Comparison of ENCODE assay signal across 8 cellular contexts in the genomic region with DNA sequence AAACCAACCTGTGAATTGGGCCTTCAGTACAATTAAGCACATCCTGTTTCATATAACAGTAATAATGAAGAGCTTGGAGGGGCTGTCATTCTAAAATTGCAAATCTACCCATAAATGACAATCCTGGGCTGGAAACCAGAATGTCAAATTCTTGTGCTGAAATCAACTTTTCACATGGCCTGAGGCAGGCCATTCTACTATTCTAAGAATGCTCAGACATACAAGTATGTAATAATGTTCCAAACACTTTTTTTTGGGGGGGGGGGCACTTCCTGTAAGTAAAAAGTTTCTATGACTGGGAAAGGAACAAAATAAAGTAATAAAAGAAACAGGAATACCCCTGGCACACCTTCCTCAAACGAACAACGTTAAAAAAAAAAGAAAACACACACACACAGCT. TPM values are rescaled to one million over a fixed set of nuclear protein-coding genes. Genes with fewer than 3 reads are reported as not detected.
DNase-seq lines count a peak whose midpoint lies in the region; ATAC-seq and TF ChIP-seq lines count a peak whose summit lies in the region.

No MANE protein-coding gene starts in this region.

- no peaks in the 10 kb centered on the region for H3K9me3 Mint-ChIP-seq in IgD-negative memory B cell
- H3K9me3 Mint-ChIP-seq in central memory CD8-positive, alpha-beta T cell, result no peaks in the 10 kb centered on the region

- H3K4me3 ChIP-seq in AG04450 (ENCODE audit: low read depth, low read length), result peak overlapping the region; percentile 94
- peak overlapping the region in 1 of 2 donors; percentile 92 for H3K4me3 ChIP-seq in muscle layer of colon (ENCODE audit: low read depth in 1 of 2, low read length in 2 of 2)

- POLR2A ChIA-PET in AG04450 (lab: Yijun Ruan, JAX), result interaction anchor here (0.7 kb wide), 1 partner anchor 734 kb away, joined by 3 read pairs; no protein-coding TSS in a partner anchor

- no peak overlapping the region for H3K27ac ChIP-seq in AG04450 (ENCODE audit: low read depth, low read length)
- no peak overlapping the region for H3K27ac ChIP-seq in muscle layer of colon (ENCODE audit: low read depth, low read length)

- H3K36me3 ChIP-seq in muscle layer of colon (ENCODE audit: insufficient read depth, low read length), result no peaks in the 10 kb centered on the region

- peak overlapping the region; percentile 98 to 99 (median 99) for H3K4me3 Mint-ChIP-seq in IgD-negative memory B cell
- peak overlapping the region; percentile 96 for H3K4me3 Mint-ChIP-seq in central memory CD8-positive, alpha-beta T cell

- peaks cover 37 to 59% (median 58%) of the 10 kb centered on the region in 3 donors for H3K4me1 Mint-ChIP-seq in IgD-negative memory B cell
- H3K4me1 Mint-ChIP-seq in central memory CD8-positive, alpha-beta T cell, result peaks cover 70% of the 10 kb centered on the region

- H3K9ac ChIP-seq in muscle layer of colon (ENCODE audit: low read length), result peak overlapping the region; percentile 94

- peak overlapping the region; percentile 99 to 100 (median 99) for H3K27ac Mint-ChIP-seq in IgD-negative memory B cell
- peak overlapping the region; percentile 99 for H3K27ac Mint-ChIP-seq in central memory CD8-positive, alpha-beta T cell (ENCODE audit: low read depth)

- DNase-seq in AG04450 (ENCODE audit: low read depth, low spot score), result no peak
- no peak for DNase-seq in central memory CD8-positive, alpha-beta T cell (ENCODE audit: low spot score in 2 of 2)
- no peak for DNase-seq in epidermal melanocyte (ENCODE audit: insufficient read length, low spot score)

- H3K27me3 Mint-ChIP-seq in IgD-negative memory B cell, result no peaks in the 10 kb centered on the region
- no peaks in the 10 kb centered on the region for H3K27me3 Mint-ChIP-seq in central memory CD8-positive, alpha-beta T cell

- no peak for ATAC-seq in central memory CD8-positive, alpha-beta T cell (replicated peaks; ENCODE audit: extremely low read depth, poor library complexity, severe bottlenecking)
- ATAC-seq in GM18517 (IDR thresholded peaks at IDR 0.05; ENCODE audit: unreplicated experiment), result no peak
- no peak for ATAC-seq in GM21367 (IDR thresholded peaks at IDR 0.05; ENCODE audit: unreplicated experiment)
- no peak for ATAC-seq in GM18907 (IDR thresholded peaks at IDR 0.05; ENCODE audit: unreplicated experiment)

- H3K27me3 ChIP-seq in AG04450 (ENCODE audit: control insufficient read depth, insufficient read depth, low read length), result no peaks in the 10 kb centered on the region
- no peaks in the 10 kb centered on the region for H3K27me3 ChIP-seq in muscle layer of colon (ENCODE audit: control insufficient read depth in 1 of 2, insufficient read depth in 2 of 2, low read length in 2 of 2)

- TF ChIP-seq CTCF in AG04450 (IDR thresholded peaks at IDR 0.05; ENCODE audit: low read depth, low read length), result no peak

- H3K4me1 ChIP-seq in muscle layer of colon (ENCODE audit: insufficient read depth, low read length), result peaks cover 43% of the 10 kb centered on the region

- H3K9me3 ChIP-seq in AG04450 (ENCODE audit: control insufficient read depth, insufficient read depth, low read length), result peaks cover 6% of the 10 kb centered on the region; the same call in 1 of the 2 replicates
- H3K9me3 ChIP-seq in muscle layer of colon (ENCODE audit: low read length), result no peaks in the 10 kb centered on the region

- peaks cover 2% of the 10 kb centered on the region for H3K36me3 Mint-ChIP-seq in IgD-negative memory B cell
- H3K36me3 Mint-ChIP-seq in central memory CD8-positive, alpha-beta T cell (ENCODE audit: insufficient read depth), result peaks cover 36% of the 10 kb centered on the region

- CTCF ChIA-PET in AG04450 (lab: Charles Lee), result interaction anchor here (0.7 to 1.2 kb wide), 2 partner anchors 33 to 37 kb away, joined by 3 to 4 read pairs; no protein-coding TSS in a partner anchor

RNA-seq across cellular contexts. Expression of a gene that starts 1.5 kb away (rescaled TPM):
- 85.3 and 107 TPM in 2 replicates for polyA plus RNA-seq in AG04450 (2011; rRNA removed)
- polyA minus RNA-seq in AG04450 (2011; rRNA and poly(A)+ RNA removed), result 55.5 and 80.5 TPM in 2 replicates
- polyA plus RNA-seq in IgD-negative memory B cell, result 32.0 TPM

RNA-seq across cellular contexts. Expression of a gene that starts 33.7 kb away (rescaled TPM):
- 194 and 207 TPM in 2 replicates for polyA plus RNA-seq in AG04450 (2011; rRNA removed)
- polyA minus RNA-seq in AG04450 (2011; rRNA and poly(A)+ RNA removed), result 222 and 266 TPM in 2 replicates
- polyA plus RNA-seq in IgD-negative memory B cell, result 126 TPM
